In the genomic region with DNA sequence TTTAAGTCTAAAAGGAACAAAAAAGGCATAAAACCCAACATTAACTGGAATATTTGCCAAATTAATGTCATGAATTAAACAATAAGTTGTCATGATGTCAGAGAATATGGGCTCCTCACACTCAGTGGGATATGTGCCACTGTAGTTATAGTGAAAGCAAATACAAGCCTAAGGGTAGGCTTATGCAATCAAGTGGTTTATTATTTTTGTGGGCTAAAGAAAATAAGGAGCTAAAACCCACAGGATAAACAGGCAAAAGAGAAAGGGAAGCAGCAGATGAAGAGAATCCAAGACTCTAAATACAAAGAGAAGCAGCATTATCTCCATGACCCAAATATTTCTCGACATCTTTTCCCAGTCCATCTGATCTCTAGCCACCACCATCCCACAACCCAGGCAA, we compare ENCODE assay signal across 15 cellular contexts. TPM values are rescaled to one million over a fixed set of nuclear protein-coding genes. Genes with fewer than 3 reads are reported as not detected.
A peak's percentile ranks its signal among the peaks of the same experiment; 100 is the strongest.
DNase-seq lines count a peak whose midpoint lies in the region; ATAC-seq, FAIRE-seq and TF ChIP-seq lines count a peak whose summit lies in the region.
"Had no signal": no experiment of that assay in that cellular context is flagged by ENCODE, and none has a peak within 500 bp of the region (broad histone marks: within the 10 kb centered on the region; RNA-seq: fewer than 3 reads in every experiment).

No MANE protein-coding gene starts in this region.

- H3K9me3 Mint-ChIP-seq in natural killer cell, result no peaks in the 10 kb centered on the region
- H3K9me3 Mint-ChIP-seq: activated T-helper 2 cell treated with anti-CD3 and anti-CD28 coated beads, Interferon-gamma antibody, Interleukin-2, Interleukin-4, amounts not matched to agents 10 μg/mL and 5 μg/mL and 100 μg/mL, durations not matched to agents 14 hours and 24 hours and 36 hours; dendritic cell treated with granulocyte-macrophage colony-stimulating factor and Interleukin-4, amounts not matched to agents 40 ng/mL and 50 ng/mL, for 4 days; GM23338 had no signal

- FAIRE-seq in frontal cortex (lab: Jason Lieb, UNC), result no peak
- FAIRE-seq: pancreas had no signal

- H3K4me3 ChIP-seq in coronary artery, result peak overlapping the region; percentile 13
- no peak overlapping the region for H3K4me3 ChIP-seq in ascending aorta
- H3K4me3 ChIP-seq: GM23338, pancreas had no signal

- DNase-seq in Caki2 (ENCODE audit: low read depth), result peak; percentile 68
- peak; percentile 58 for DNase-seq in NCI-H226
- DNase-seq in coronary artery (ENCODE audit: low spot score), result no peak
- DNase-seq in natural killer cell, result no peak
- DNase-seq in ascending aorta (ENCODE audit: low spot score in 2 of 2), result no peak
- no peak for DNase-seq in frontal cortex (ENCODE audit: low spot score in 2 of 2)
- DNase-seq: DMS79, NCI-H1105, pancreas had no signal

- no peaks in the 10 kb centered on the region for H3K27me3 Mint-ChIP-seq in natural killer cell (ENCODE audit: low read depth in 2 of 2)
- H3K27me3 Mint-ChIP-seq: dendritic cell treated with granulocyte-macrophage colony-stimulating factor and Interleukin-4, amounts not matched to agents 40 ng/mL and 50 ng/mL, for 4 days; type B pancreatic cell had no signal

- intact Hi-C loops in natural killer cell (cut with micrococcal nuclease), result loop anchor here (5.0 kb wide), 1 partner anchor 56 kb away; the partner anchor contains the start of gene ADAM17
- intact Hi-C loops in ascending aorta (cut with DNase I), result no loop called here

- peaks cover 0 to 12% of the 10 kb centered on the region in 2 donors for H3K36me3 ChIP-seq in ascending aorta
- H3K36me3 ChIP-seq: pancreas had no signal

- no peak overlapping the region for H3K4me3 Mint-ChIP-seq in natural killer cell
- H3K4me3 Mint-ChIP-seq: dendritic cell treated with granulocyte-macrophage colony-stimulating factor and Interleukin-4, amounts not matched to agents 40 ng/mL and 50 ng/mL, for 4 days; GM23338; type B pancreatic cell had no signal

- peaks cover 86 to 97% of the 10 kb centered on the region in 2 donors for H3K4me1 Mint-ChIP-seq in natural killer cell

- H3K9me3 ChIP-seq in ascending aorta, result no peaks in the 10 kb centered on the region
- H3K9me3 ChIP-seq: pancreas had no signal

- in situ Hi-C loops in Caki2 (cut with HindIII; ENCODE audit: low pct_unique_long_range_greater_than_20kb, low sequenced_read_pairs), result no loop called here

- peak in 2 of 3 donors; percentile 44 to 52 for ATAC-seq in natural killer cell
- ATAC-seq in HG03521 (IDR thresholded peaks at IDR 0.05; ENCODE audit: unreplicated experiment), result no peak
- no peak for ATAC-seq in HG03378 (IDR thresholded peaks at IDR 0.05; ENCODE audit: unreplicated experiment)

- H3K36me3 Mint-ChIP-seq in natural killer cell, result no peaks in the 10 kb centered on the region

- H3K27ac ChIP-seq in coronary artery, result peak overlapping the region in 1 of 2 donors; percentile 51
- H3K27ac ChIP-seq in ascending aorta, result peak overlapping the region in 1 of 2 donors; percentile 37
- H3K27ac ChIP-seq: pancreas had no signal

- no peak for TF ChIP-seq CTCF in coronary artery (IDR thresholded peaks at IDR 0.05)
- TF ChIP-seq CTCF in natural killer cell (IDR thresholded peaks at IDR 0.05), result no peak
- no peak for TF ChIP-seq CTCF in ascending aorta (IDR thresholded peaks at IDR 0.05)

- no peaks in the 10 kb centered on the region for H3K27me3 ChIP-seq in ascending aorta
- H3K27me3 ChIP-seq: pancreas had no signal

- H3K4me1 ChIP-seq in ascending aorta, result peaks cover 0 to 31% of the 10 kb centered on the region in 2 donors

- H3K27ac Mint-ChIP-seq in natural killer cell, result peak overlapping the region; percentile 47 to 56
- H3K27ac Mint-ChIP-seq: dendritic cell treated with granulocyte-macrophage colony-stimulating factor and Interleukin-4, amounts not matched to agents 40 ng/mL and 50 ng/mL, for 4 days had no signal

RNA-seq across cellular contexts. Expression of gene YWHAQ, which starts 17.5 kb away (rescaled TPM):
- total RNA-seq in Caki2 (2014; rRNA removed; shearing (Covaris generic); ENCODE audit: low replicate concordance), result 496 and 587 TPM in 2 replicates
- total RNA-seq in natural killer cell, result 100 to 1,000 TPM; 227 to 240 (median 238) TPM
- total RNA-seq in ascending aorta, result 172 TPM
- total RNA-seq in frontal cortex, result 701 TPM

RNA-seq across cellular contexts. Expression of gene ADAM17, which starts 57.7 kb away (rescaled TPM):
- 16.6 and 17.1 TPM in 2 replicates for total RNA-seq in Caki2 (2014; rRNA removed; shearing (Covaris generic); ENCODE audit: low replicate concordance)
- total RNA-seq in natural killer cell (10 to 100 TPM; 44.0 to 53.8 (median 46.8) TPM), ascending aorta (16.4 TPM), frontal cortex (33.8 TPM)

Comparison
In these comparisons a context has a peak if more than half of its experiments do, and no peak if none do; other contexts are left out.
1. DNase-seq: peak in Caki2 (single experiment) and NCI-H226 (single experiment); none in coronary artery (single experiment), natural killer cell (single experiment), ascending aorta (0 of 2) and frontal cortex (0 of 2).
2. ATAC-seq: peak in natural killer cell (2 of 3); none in HG03521 (single experiment) and HG03378 (single experiment).